ENCODE assay signal across 8 cellular contexts in the genomic region with DNA sequence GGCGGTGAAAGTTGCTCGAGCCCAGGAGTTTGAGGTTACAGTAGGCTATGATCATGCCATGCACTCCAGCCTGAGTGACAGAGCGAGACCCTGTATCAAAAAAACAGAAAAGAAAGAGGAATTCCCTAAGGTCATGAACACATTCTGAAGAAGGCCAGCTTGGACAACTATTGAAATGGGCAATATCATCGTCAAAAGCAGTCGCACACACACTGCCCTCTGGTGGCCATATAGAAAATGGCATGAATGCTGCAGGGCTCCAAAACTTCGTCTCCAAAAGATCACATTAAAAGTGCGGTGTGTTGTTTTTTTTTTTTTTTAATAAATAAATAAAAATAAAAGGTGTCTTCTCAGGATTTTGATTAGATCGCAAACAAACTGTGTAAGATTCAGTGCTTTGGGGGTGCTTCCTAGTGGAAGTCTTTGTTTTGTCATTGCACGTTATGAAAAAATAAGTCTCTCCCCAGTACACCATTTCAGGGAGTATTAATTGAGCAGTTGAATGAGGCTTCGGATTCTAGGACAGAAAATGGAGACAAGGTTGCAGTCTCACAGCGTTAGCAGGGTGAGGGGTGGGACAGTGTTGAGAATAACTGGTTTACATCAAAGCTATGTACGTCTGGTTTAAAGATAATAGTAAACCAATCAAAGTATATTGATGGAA.
DNase-seq lines count a peak whose midpoint lies in the region; ATAC-seq, FAIRE-seq and TF ChIP-seq lines count a peak whose summit lies in the region.

No MANE protein-coding gene starts in this region.

- H3K4me3 ChIP-seq in pancreas (no peak overlapping the region), upper lobe of left lung (no peak overlapping the region)

- no peak for FAIRE-seq in pancreas (lab: Jason Lieb, UNC)

- intact Hi-C loops in pancreas (cut with DNase I), result no loop called here

- H3K9me3 ChIP-seq in pancreas, result no peaks in the 10 kb centered on the region
- H3K9me3 ChIP-seq in upper lobe of left lung, result no peaks in the 10 kb centered on the region

- H3K4me1 ChIP-seq in pancreas (no peaks in the 10 kb centered on the region), upper lobe of left lung (no peaks in the 10 kb centered on the region)

- no peak for TF ChIP-seq POLR2A in upper lobe of left lung (IDR thresholded peaks at IDR 0.05)

- TF ChIP-seq EP300 in upper lobe of left lung (IDR thresholded peaks at IDR 0.05), result no peak

- WGBS in pancreas, 2 donors, result 53 to 58% methylated on average over 12 of the region's 12 CpGs
- WGBS in upper lobe of left lung, 2 donors, result 62 to 67% methylated on average over 12 of the region's 12 CpGs

- in situ Hi-C loops in T47D (cut with HindIII; ENCODE audit: low pct_unique_long_range_greater_than_20kb, low sequenced_read_pairs), result no loop called here

- peak; percentile 8 for DNase-seq in activated naive CD4-positive, alpha-beta T cell treated with Interleukin-2 at 50 U/mL for 16 hours
- no peak for DNase-seq in activated naive CD4-positive, alpha-beta T cell treated with anti-CD3 and anti-CD28 coated beads, Interleukin-2, amount 50 U/mL, for 16 hours
- DNase-seq in KG1 (lab: John Stamatoyannopoulos, UW) (peak; percentile 21), T47D (ENCODE audit: low read depth in 1 of 2, low spot score in 1 of 2) (peak; percentile 57 to 61), pancreas (no peak), upper lobe of left lung (no peak), pons (ENCODE audit: low spot score) (no peak)

- peaks cover 0 to 2% (median under 1%) of the 10 kb centered on the region in 4 donors for H3K27me3 ChIP-seq in pancreas
- peaks cover 0 to 5% (median 1%) of the 10 kb centered on the region in 4 donors for H3K27me3 ChIP-seq in upper lobe of left lung

- H3K27ac ChIP-seq in pancreas (no peak overlapping the region), upper lobe of left lung (no peak overlapping the region)

- TF ChIP-seq CTCF in pancreas (IDR thresholded peaks at IDR 0.05) (peak in 3 of 4 donors; percentile 48 to 71 (median 62)), upper lobe of left lung (IDR thresholded peaks at IDR 0.05) (peak in 3 of 6 experiments; percentile 37 to 75 (median 56))

- ATAC-seq in pancreas, result no peak
- ATAC-seq in upper lobe of left lung (ENCODE audit: low FRiP score in 2 of 2), result no peak
- no peak for ATAC-seq in GM18511 (IDR thresholded peaks at IDR 0.05; ENCODE audit: unreplicated experiment)

- no peaks in the 10 kb centered on the region for H3K36me3 ChIP-seq in pancreas
- H3K36me3 ChIP-seq in upper lobe of left lung, result no peaks in the 10 kb centered on the region

Comparison
In these comparisons a context has a peak if more than half of its experiments do, and no peak if none do; other contexts are left out.
1. DNase-seq: peak in activated naive CD4-positive, alpha-beta T cell treated with Interleukin-2 at 50 U/mL for 16 hours (single experiment), KG1 (single experiment) and T47D (2 of 2); none in activated naive CD4-positive, alpha-beta T cell treated with anti-CD3 and anti-CD28 coated beads, Interleukin-2, amount 50 U/mL, for 16 hours (single experiment), pancreas (0 of 6), upper lobe of left lung (0 of 2) and pons (single experiment).